Comparison of ENCODE assay signal across 32 cellular contexts in the genomic region with DNA sequence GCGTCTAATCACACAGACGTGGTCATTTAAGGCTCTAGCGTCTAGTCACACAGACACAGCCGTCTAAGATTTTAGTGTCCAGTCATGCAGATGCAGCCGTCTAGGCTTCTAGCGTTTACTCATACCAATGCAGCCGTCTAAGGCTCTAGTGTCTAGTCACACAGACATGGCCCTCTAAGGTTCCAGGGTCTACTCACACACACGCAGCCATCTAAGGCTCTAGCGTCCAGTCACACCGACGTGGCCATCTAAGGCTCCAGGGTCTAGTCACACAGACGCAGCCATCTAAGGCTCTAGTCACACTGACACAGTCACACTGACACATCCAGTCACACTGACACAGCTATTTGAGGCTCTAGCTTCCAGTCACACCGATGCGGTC. TPM values are rescaled to one million over a fixed set of nuclear protein-coding genes. Genes with fewer than 3 reads are reported as not detected.
DNase-seq lines count a peak whose midpoint lies in the region; ATAC-seq and TF ChIP-seq lines count a peak whose summit lies in the region.
"Had no signal": no experiment of that assay in that cellular context is flagged by ENCODE, and none has a peak within 500 bp of the region (broad histone marks: within the 10 kb centered on the region; RNA-seq: fewer than 3 reads in every experiment).

No MANE protein-coding gene starts in this region.

- DNase-seq in cardiac septum (ENCODE audit: low spot score) = peak; percentile 44
- DNase-seq in left ventricle myocardium inferior = no peak
- DNase-seq in ascending aorta (ENCODE audit: low spot score in 2 of 2) = no peak
- DNase-seq in natural killer cell = no peak
- no peak for DNase-seq in WTC11 (ENCODE audit: low spot score)
- no peak for DNase-seq in adrenal gland
- DNase-seq in NCI-H2196 treated with DMSO at 0.1 percent for 48 hours (lab: John Stamatoyannopoulos, UW; ENCODE audit: unreplicated experiment) = no peak
- DNase-seq: activated CD4-positive, alpha-beta T cell treated with anti-CD3 and anti-CD28 coated beads, Interleukin-2, amount 10 ng/mL, durations not matched to agents 24 days and 14 days; activated naive CD4-positive, alpha-beta T cell treated with anti-CD3 and anti-CD28 coated beads for 36 hours; activated T-cell treated with anti-CD3 and anti-CD28 coated beads, Interleukin-2, amount 50 U/mL, for 48 hours; amniotic stem cell; BE2C; DMS79 treated with DMSO at 0.1 percent for 48 hours; GDM1; hypothalamus; NCI-H1436 treated with DMSO at 0.1 percent for 48 hours; NCI-H2081 treated with DMSO at 0.1 percent for 48 hours; NCI-H345; NCI-H69; SIG-M5; stimulated activated CD4-positive, alpha-beta T cell treated with anti-CD3 and anti-CD28 coated beads, Interleukin-4, amount 100 ng/mL, for 1 hour; T1000; tibial artery had no signal

- H3K36me3 ChIP-seq in left ventricle myocardium inferior (peaks cover 49% of the 10 kb centered on the region), ascending aorta (peaks cover 30 to 34% of the 10 kb centered on the region in 2 donors), adrenal gland (replicated peaks in 1 of 2) (peaks cover 0 to 42% of the 10 kb centered on the region in 2 donors)

- CTCF ChIA-PET in WTC11 (lab: Charles Lee) = no interaction called here

- no peak overlapping the region for H3K27ac ChIP-seq in left ventricle myocardium inferior (replicated peaks)
- peak overlapping the region; percentile 97 for H3K27ac ChIP-seq in ascending aorta
- no peak overlapping the region for H3K27ac ChIP-seq in adrenal gland
- H3K27ac ChIP-seq: right lobe of liver, VCaP had no signal

- no peaks in the 10 kb centered on the region for H3K36me3 Mint-ChIP-seq in natural killer cell
- H3K36me3 Mint-ChIP-seq in WTC11 = peaks cover 20% of the 10 kb centered on the region

- H3K4me3 Mint-ChIP-seq in natural killer cell (no peak overlapping the region), WTC11 (no peak overlapping the region)
- H3K4me3 Mint-ChIP-seq: activated CD4-positive, alpha-beta T cell treated with anti-CD3 and anti-CD28 coated beads, Interleukin-2, amount 10 ng/mL, durations not matched to agents 24 days and 14 days; activated naive CD4-positive, alpha-beta T cell treated with anti-CD3 and anti-CD28 coated beads for 36 hours; memory B cell had no signal

- H3K9me3 ChIP-seq in left ventricle myocardium inferior (replicated peaks) (no peaks in the 10 kb centered on the region), ascending aorta (no peaks in the 10 kb centered on the region), adrenal gland (replicated peaks in 1 of 3) (no peaks in the 10 kb centered on the region)
- H3K9me3 ChIP-seq: right lobe of liver, tibial artery, vagina had no signal

- no peak for TF ChIP-seq POLR2A in adrenal gland (IDR thresholded peaks at IDR 0.05)

- H3K4me1 Mint-ChIP-seq in natural killer cell (peaks cover 42 to 70% of the 10 kb centered on the region in 2 donors), WTC11 (no peaks in the 10 kb centered on the region)

- H3K27me3 ChIP-seq in left ventricle myocardium inferior (ENCODE audit: low read depth) (no peaks in the 10 kb centered on the region), ascending aorta (no peaks in the 10 kb centered on the region), adrenal gland (no peaks in the 10 kb centered on the region)
- H3K27me3 ChIP-seq: BE2C, right lobe of liver, tibial artery, vagina had no signal

- POLR2A ChIA-PET in WTC11 (lab: Charles Lee) = no interaction called here

- TF ChIP-seq CTCF in left ventricle myocardium inferior (IDR thresholded peaks at IDR 0.05; ENCODE audit: borderline replicate concordance) (no peak), ascending aorta (IDR thresholded peaks at IDR 0.05) (no peak), natural killer cell (IDR thresholded peaks at IDR 0.05) (no peak), WTC11 (IDR thresholded peaks at IDR 0.05) (no peak), adrenal gland (IDR thresholded peaks at IDR 0.05) (no peak)

- intact Hi-C loops in cardiac septum (cut with DNase I) = loop anchor here (5.0 kb wide), 1 partner anchor 183 kb away; a partner anchor contains a TSS
- intact Hi-C loops in left ventricle myocardium inferior (cut with micrococcal nuclease) = no loop called here
- intact Hi-C loops in ascending aorta (cut with DNase I) = loop anchor here (5.0 kb wide), 1 partner anchor 183 kb away; a partner anchor contains a TSS
- intact Hi-C loops in natural killer cell (cut with micrococcal nuclease) = loop anchor here (10.0 kb wide), 1 partner anchor 756 kb away; no protein-coding TSS in a partner anchor
- intact Hi-C loops in adrenal gland (cut with DNase I) = loop anchor here in 1 of 2 donors (5.0 kb wide), 1 partner anchor 133 kb away; no protein-coding TSS in a partner anchor

- no peaks in the 10 kb centered on the region for H3K27me3 Mint-ChIP-seq in natural killer cell (ENCODE audit: low read depth in 2 of 2)
- H3K27me3 Mint-ChIP-seq in WTC11 (ENCODE audit: low read depth) = no peaks in the 10 kb centered on the region
- H3K27me3 Mint-ChIP-seq: memory B cell, progenitor cell of endocrine pancreas had no signal

- 87 to 98% (median 96%) methylated on average over 13 to 14 of the region's 14 CpGs for WGBS in adrenal gland, 4 donors

- peaks cover 62% of the 10 kb centered on the region for H3K4me1 ChIP-seq in left ventricle myocardium inferior
- H3K4me1 ChIP-seq in ascending aorta = peaks cover 21 to 24% of the 10 kb centered on the region in 2 donors
- H3K4me1 ChIP-seq in adrenal gland (replicated peaks in 1 of 2) = peaks cover 0 to 15% of the 10 kb centered on the region in 2 donors
- H3K4me1 ChIP-seq: BE2C, right lobe of liver had no signal

- H3K9me3 Mint-ChIP-seq in natural killer cell (no peaks in the 10 kb centered on the region), WTC11 (no peaks in the 10 kb centered on the region)
- H3K9me3 Mint-ChIP-seq: activated CD4-positive, alpha-beta T cell treated with anti-CD3 and anti-CD28 coated beads, Interleukin-2, amount 10 ng/mL, durations not matched to agents 24 days and 14 days; activated naive CD4-positive, alpha-beta T cell treated with anti-CD3 and anti-CD28 coated beads for 36 hours; memory B cell had no signal

- H3K27ac Mint-ChIP-seq in natural killer cell = peak overlapping the region; percentile 90 to 95
- no peak overlapping the region for H3K27ac Mint-ChIP-seq in WTC11
- H3K27ac Mint-ChIP-seq: activated CD4-positive, alpha-beta T cell treated with anti-CD3 and anti-CD28 coated beads, Interleukin-2, amount 10 ng/mL, durations not matched to agents 24 days and 14 days; activated naive CD4-positive, alpha-beta T cell treated with anti-CD3 and anti-CD28 coated beads for 36 hours; memory B cell; progenitor cell of endocrine pancreas had no signal

- H3K4me3 ChIP-seq in left ventricle myocardium inferior (no peak overlapping the region), ascending aorta (no peak overlapping the region), adrenal gland (no peak overlapping the region)
- H3K4me3 ChIP-seq: right lobe of liver, tibial artery, vagina had no signal

- ATAC-seq in natural killer cell = no peak
- no peak for ATAC-seq in HG03196 (IDR thresholded peaks at IDR 0.05; ENCODE audit: unreplicated experiment)
- no peak for ATAC-seq in WTC11
- ATAC-seq: HCT116, HepG2, Panc1, right lobe of liver had no signal

TF ChIP-seq in WTC11, 78 proteins besides CTCF, POLR2A, EP300 and RAD21 (continues in another document):
- TF ChIP-seq, protein P1, sequence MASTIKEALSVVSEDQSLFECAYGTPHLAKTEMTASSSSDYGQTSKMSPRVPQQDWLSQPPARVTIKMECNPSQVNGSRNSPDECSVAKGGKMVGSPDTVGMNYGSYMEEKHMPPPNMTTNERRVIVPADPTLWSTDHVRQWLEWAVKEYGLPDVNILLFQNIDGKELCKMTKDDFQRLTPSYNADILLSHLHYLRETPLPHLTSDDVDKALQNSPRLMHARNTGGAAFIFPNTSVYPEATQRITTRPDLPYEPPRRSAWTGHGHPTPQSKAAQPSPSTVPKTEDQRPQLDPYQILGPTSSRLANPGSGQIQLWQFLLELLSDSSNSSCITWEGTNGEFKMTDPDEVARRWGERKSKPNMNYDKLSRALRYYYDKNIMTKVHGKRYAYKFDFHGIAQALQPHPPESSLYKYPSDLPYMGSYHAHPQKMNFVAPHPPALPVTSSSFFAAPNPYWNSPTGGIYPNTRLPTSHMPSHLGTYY (CRISPR knock-in tag; IDR thresholded peaks at IDR 0.05) = no peak
- TF ChIP-seq, protein P2, sequence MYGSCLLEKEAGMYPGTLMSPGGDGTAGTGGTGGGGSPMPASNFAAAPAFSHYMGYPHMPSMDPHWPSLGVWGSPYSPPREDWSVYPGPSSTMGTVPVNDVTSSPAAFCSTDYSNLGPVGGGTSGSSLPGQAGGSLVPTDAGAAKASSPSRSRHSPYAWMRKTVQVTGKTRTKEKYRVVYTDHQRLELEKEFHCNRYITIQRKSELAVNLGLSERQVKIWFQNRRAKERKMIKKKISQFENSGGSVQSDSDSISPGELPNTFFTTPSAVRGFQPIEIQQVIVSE (CRISPR knock-in tag; IDR thresholded peaks at IDR 0.05; ENCODE audit: borderline replicate concordance) = no peak
- TF ChIP-seq, protein P3, sequence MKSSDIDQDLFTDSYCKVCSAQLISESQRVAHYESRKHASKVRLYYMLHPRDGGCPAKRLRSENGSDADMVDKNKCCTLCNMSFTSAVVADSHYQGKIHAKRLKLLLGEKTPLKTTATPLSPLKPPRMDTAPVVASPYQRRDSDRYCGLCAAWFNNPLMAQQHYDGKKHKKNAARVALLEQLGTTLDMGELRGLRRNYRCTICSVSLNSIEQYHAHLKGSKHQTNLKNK (CRISPR knock-in tag; IDR thresholded peaks at IDR 0.05) = no peak
- TF ChIP-seq ZNF263 (CRISPR knock-in tag; IDR thresholded peaks at IDR 0.05; ENCODE audit: low read depth) (no peak), NR2C2 (CRISPR knock-in tag; IDR thresholded peaks at IDR 0.05) (no peak)

RNA-seq across cellular contexts. Expression of a gene that starts 55.7 kb away (rescaled TPM):
- total RNA-seq in cardiac septum (44.6 TPM), left ventricle myocardium inferior (65.2 TPM), ascending aorta (281 TPM), natural killer cell (100 to 1,000 TPM; 246 to 645 (median 377) TPM), WTC11 (2021) (0.82 to 1.1 TPM (median 1.0 TPM) in 3 replicates), adrenal gland (10 to 100 TPM in 7 of 8 donors, 1 to 10 TPM in 1; 3.4 to 52.3 (median 27.0) TPM)
- polyA plus RNA-seq in adrenal gland = 10 to 100 TPM in 1 of 3 donors, 1 to 10 TPM in 2; 7.0 to 29.3 (median 9.6) TPM
- total RNA-seq: HepG2 had no signal
- polyA plus RNA-seq: HepG2 had no signal

Comparison
In these comparisons a context has a peak if more than half of its experiments do, and no peak if none do; other contexts are left out.
1. H3K27ac ChIP-seq: peak in ascending aorta (2 of 2); none in left ventricle myocardium inferior (single experiment) and adrenal gland (0 of 5).